1 cellular context compared by ENCODE assay signal in genomic region chr18:37871583-37871982, GRCh38.
TF ChIP-seq lines count a peak whose summit lies in the region.

No MANE protein-coding gene starts in this region.

TF ChIP-seq in GM23338, 12 proteins besides CTCF, POLR2A, EP300 and RAD21:
- no peak for TF ChIP-seq ZNF462 (CRISPR knock-in tag; IDR thresholded peaks at IDR 0.05)
- no peak for TF ChIP-seq EZH2phosphoT487 (IDR thresholded peaks at IDR 0.05; ENCODE audit: unreplicated experiment)
- no peak for TF ChIP-seq CREB1 (CRISPR knock-in tag; IDR thresholded peaks at IDR 0.05; ENCODE audit: low read depth)
- no peak for TF ChIP-seq JUNB (IDR thresholded peaks at IDR 0.05; ENCODE audit: unreplicated experiment)
- TF ChIP-seq NANOG (IDR thresholded peaks at IDR 0.05; ENCODE audit: borderline replicate concordance), result no peak
- no peak for TF ChIP-seq STAT1 (IDR thresholded peaks at IDR 0.05; ENCODE audit: unreplicated experiment)
- TF ChIP-seq REST (IDR thresholded peaks at IDR 0.05; ENCODE audit: unreplicated experiment), result no peak
- no peak for TF ChIP-seq ZNF331 (CRISPR knock-in tag; IDR thresholded peaks at IDR 0.05; ENCODE audit: low read depth)
- no peak for TF ChIP-seq ZNF114 (CRISPR knock-in tag; IDR thresholded peaks at IDR 0.05)
- TF ChIP-seq POLR2AphosphoS5 (IDR thresholded peaks at IDR 0.05; ENCODE audit: low read depth), result no peak
- TF ChIP-seq EZH2 (IDR thresholded peaks at IDR 0.05; ENCODE audit: low read depth, unreplicated experiment), result no peak
- TF ChIP-seq ETS1 (IDR thresholded peaks at IDR 0.05), result no peak
